ENCODE assay signal across 32 cellular contexts in the genomic region with DNA sequence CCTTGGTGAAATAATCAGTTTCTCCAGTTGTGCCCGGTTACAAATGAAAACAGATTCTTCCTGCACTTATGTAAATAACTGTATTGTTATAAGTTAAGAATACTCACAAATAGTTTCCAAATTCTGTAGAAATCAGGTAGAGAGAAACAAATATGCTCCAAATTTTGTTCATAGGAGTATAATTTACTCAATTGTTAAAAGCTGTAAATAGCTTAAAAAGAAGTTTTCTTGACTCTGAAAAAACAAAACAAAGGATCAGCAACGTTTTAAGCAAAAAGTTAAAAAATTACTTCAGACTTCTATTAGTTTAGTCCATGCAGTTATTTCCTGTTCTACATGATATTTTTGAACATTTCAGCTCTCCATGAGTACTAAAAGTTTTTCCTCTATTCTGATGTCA. TPM values are rescaled to one million over a fixed set of nuclear protein-coding genes. Genes with fewer than 3 reads are reported as not detected.
"Had no signal": no experiment of that assay in that cellular context is flagged by ENCODE, and none has a peak within 500 bp of the region (broad histone marks: within the 10 kb centered on the region; RNA-seq: fewer than 3 reads in every experiment).

No MANE protein-coding gene starts in this region.

- H3K9me3 ChIP-seq: thoracic aorta had no signal

- ATAC-seq: left colon; left lung; lower lobe of right lung; natural killer cell; sciatic nerve; stimulated activated effector memory CD8-positive, alpha-beta T cell treated with anti-CD3 and anti-CD28 coated beads, Interleukin-12 subunit alpha, Interleukin-12 subunit beta, amount 100 ng/mL, for 72 hours; upper lobe of right lung had no signal

- H3K9ac ChIP-seq: neural progenitor cell had no signal

- H3K36me3 ChIP-seq: left lung, lower lobe of right lung, neutrophil, right atrium auricular region, suprapubic skin, thoracic aorta, tibial artery, upper lobe of right lung had no signal

- DNase-seq: hypothalamus; immature natural killer cell; kidney; left colon; left lung; lower lobe of right lung; mammary epithelial cell; mesenchymal stem cell; naive B cell; natural killer cell; nephron progenitor cell; occipital lobe; stimulated activated CD4-positive, alpha-beta T cell treated with anti-CD3 and anti-CD28 coated beads, Interleukin-12 subunit alpha, Interleukin-12 subunit beta, amount 100 ng/mL, for 4 hours; stimulated activated CD4-positive, alpha-beta T cell treated with anti-CD3 and anti-CD28 coated beads, Interleukin-15, amount 100 ng/mL, for 24 hours; stimulated activated CD4-positive, alpha-beta T cell treated with anti-CD3 and anti-CD28 coated beads, Interleukin-2, amount 100 ng/mL, for 24 hours; stimulated activated CD4-positive, alpha-beta T cell treated with anti-CD3 and anti-CD28 coated beads, Interleukin-4, amount 100 ng/mL, for 24 hours; stimulated activated naive CD4-positive, alpha-beta T cell; tibial artery; trophoblast cell; upper lobe of right lung had no signal

- H3K27ac ChIP-seq: left lung, lower lobe of right lung, neural progenitor cell, neutrophil, right atrium auricular region, skin epidermis, suprapubic skin, thoracic aorta, tibial artery, upper lobe of right lung had no signal

- H3K27me3 ChIP-seq: left lung, neural progenitor cell, neutrophil, right atrium auricular region, suprapubic skin, tibial artery, upper lobe of right lung had no signal

- FAIRE-seq: islet of Langerhans, urothelium cell line had no signal

- H3K4me1 ChIP-seq: left lung, lower lobe of right lung, neural progenitor cell, right atrium auricular region, suprapubic skin, upper lobe of right lung had no signal

- H3K4me2 ChIP-seq: neural progenitor cell had no signal

- H3K4me3 ChIP-seq: left lung, lower lobe of right lung, neural progenitor cell, right atrium auricular region, skin epidermis, suprapubic skin, thoracic aorta, tibial artery, upper lobe of right lung had no signal

RNA-seq across cellular contexts. Expression of gene SLC38A4, which starts 30.0 kb away (rescaled TPM):
- total RNA-seq: mononuclear cell, natural killer cell, renal cortical epithelial cell had no signal
- polyA plus RNA-seq: immature natural killer cell had no signal
